14 cellular contexts compared by ENCODE assay signal in genomic region chrX:310621-311155, GRCh38.
"Had no signal": no experiment of that assay in that cellular context is flagged by ENCODE, and none has a peak within 500 bp of the region (broad histone marks: within the 10 kb centered on the region; RNA-seq: fewer than 3 reads in every experiment).

No MANE protein-coding gene starts in this region.

- H3K9me3 ChIP-seq: ascending aorta, breast epithelium, prostate gland had no signal

- H3K4me3 ChIP-seq: ascending aorta, breast epithelium, prostate gland had no signal

- FAIRE-seq: frontal cortex had no signal

- H3K27me3 ChIP-seq: ascending aorta, breast epithelium had no signal

- DNase-seq: activated naive CD4-positive, alpha-beta T cell treated with anti-CD3 and anti-CD28 coated beads for 36 hours; activated naive CD8-positive, alpha-beta T cell treated with anti-CD3 and anti-CD28 coated beads, Interleukin-2, amount 50 U/mL, for 24 hours; activated T-cell treated with anti-CD3 and anti-CD28 coated beads for 4 hours; left colon; nucleus accumbens; stimulated activated CD4-positive, alpha-beta T cell treated with anti-CD3 and anti-CD28 coated beads, Interleukin-12 subunit alpha, Interleukin-12 subunit beta, amount 100 ng/mL, for 4 hours; stimulated activated CD4-positive, alpha-beta T cell treated with anti-CD3 and anti-CD28 coated beads, Interleukin-2, amount 100 ng/mL, for 24 hours; trophoblast cell had no signal

- H3K4me1 ChIP-seq: ascending aorta, breast epithelium, prostate gland had no signal

- ATAC-seq: activated CD4-positive, CD25-positive, alpha-beta regulatory T cell treated with anti-CD3 and anti-CD28 coated beads, Interleukin-2, amount 50 U/mL, for 24 hours; activated naive CD8-positive, alpha-beta T cell treated with anti-CD3 and anti-CD28 coated beads, Interleukin-2, amount 50 U/mL, for 24 hours; left colon; natural killer cell treated with Interleukin-12 subunit alpha and Interleukin-12 subunit beta and Interleukin-15 and Interleukin-18, amount 100 ng/mL, for 72 hours had no signal

- H3K27ac ChIP-seq: ascending aorta, breast epithelium, prostate gland had no signal
